ENCODE assay signal across 16 cellular contexts in genomic region chr18:50844960-50845359, GRCh38. TPM values are rescaled to one million over a fixed set of nuclear protein-coding genes. Genes with fewer than 3 reads are reported as not detected.
DNase-seq lines count a peak whose midpoint lies in the region; ATAC-seq and TF ChIP-seq lines count a peak whose summit lies in the region.
"Had no signal": no experiment of that assay in that cellular context is flagged by ENCODE, and none has a peak within 500 bp of the region (broad histone marks: within the 10 kb centered on the region; RNA-seq: fewer than 3 reads in every experiment).

No MANE protein-coding gene starts in this region.

- H3K9me3 ChIP-seq in left ventricle myocardium inferior (replicated peaks) (no peaks in the 10 kb centered on the region), OCI-LY7 (ENCODE audit: low read length) (no peaks in the 10 kb centered on the region)
- H3K9me3 ChIP-seq in naive thymus-derived CD4-positive, alpha-beta T cell (ENCODE audit: control insufficient read depth in 2 of 3, low read length in 3 of 3), result no peaks in the 10 kb centered on the region
- H3K9me3 ChIP-seq: BLaER1, Caco-2 had no signal

- H3K36me3 ChIP-seq in left ventricle myocardium inferior (no peaks in the 10 kb centered on the region), OCI-LY7 (ENCODE audit: insufficient read depth, low read length) (no peaks in the 10 kb centered on the region)
- H3K36me3 ChIP-seq in naive thymus-derived CD4-positive, alpha-beta T cell (ENCODE audit: control insufficient read depth in 2 of 3, insufficient read depth in 3 of 3, low read length in 3 of 3), result no peaks in the 10 kb centered on the region
- H3K36me3 ChIP-seq: BLaER1 had no signal

- no peaks in the 10 kb centered on the region for H3K9me3 Mint-ChIP-seq in naive thymus-derived CD4-positive, alpha-beta T cell
- H3K9me3 Mint-ChIP-seq: CD8-positive, alpha-beta memory T cell; HFFc6 had no signal

- no peaks in the 10 kb centered on the region for H3K9me2 ChIP-seq in OCI-LY7 (ENCODE audit: insufficient read depth, low read length)

- H3K4me3 ChIP-seq in left ventricle myocardium inferior (no peak overlapping the region), OCI-LY7 (ENCODE audit: low read depth, low read length, poor library complexity, severe bottlenecking) (no peak overlapping the region)
- no peak overlapping the region for H3K4me3 ChIP-seq in naive thymus-derived CD4-positive, alpha-beta T cell (ENCODE audit: low read length)
- H3K4me3 ChIP-seq: BLaER1 had no signal

- H3K79me2 ChIP-seq in OCI-LY7 (ENCODE audit: insufficient read depth, low read depth, low read length), result no peaks in the 10 kb centered on the region

- no peaks in the 10 kb centered on the region for H3K36me3 Mint-ChIP-seq in naive thymus-derived CD4-positive, alpha-beta T cell

- peak overlapping the region; percentile 78 for H3K27ac ChIP-seq in left ventricle myocardium inferior (replicated peaks)
- no peak overlapping the region for H3K27ac ChIP-seq in OCI-LY7 (ENCODE audit: low read depth, low read length, poor library complexity, severe bottlenecking)
- no peak overlapping the region for H3K27ac ChIP-seq in naive thymus-derived CD4-positive, alpha-beta T cell (ENCODE audit: low read depth, low read length)
- H3K27ac ChIP-seq: 22Rv1, BLaER1 had no signal

- H3K4me3 Mint-ChIP-seq in naive thymus-derived CD4-positive, alpha-beta T cell, result no peak overlapping the region
- H3K4me3 Mint-ChIP-seq: CD8-positive, alpha-beta memory T cell; HFFc6 had no signal

- no peak overlapping the region for H3K4me2 ChIP-seq in OCI-LY7 (ENCODE audit: low read length)
- H3K4me2 ChIP-seq: BLaER1 had no signal

- no peak overlapping the region for H3K27ac Mint-ChIP-seq in naive thymus-derived CD4-positive, alpha-beta T cell
- H3K27ac Mint-ChIP-seq: CD8-positive, alpha-beta memory T cell; HFFc6 had no signal

- no peak overlapping the region for H2AFZ ChIP-seq in OCI-LY7 (ENCODE audit: low read length)

- H3K27me3 Mint-ChIP-seq in naive thymus-derived CD4-positive, alpha-beta T cell, result peaks cover 0 to 10% (median 3%) of the 10 kb centered on the region in 5 donors

- no peak for DNase-seq in Right ventricle myocardium superior
- DNase-seq in left cardiac atrium, result no peak
- no peak for DNase-seq in left ventricle myocardium inferior
- no peak for DNase-seq in omental fat pad (ENCODE audit: low spot score)
- DNase-seq in NCI-H1092 (lab: John Stamatoyannopoulos, UW), result no peak
- DNase-seq in OCI-LY7 (ENCODE audit: low spot score), result no peak
- no peak for DNase-seq in naive thymus-derived CD4-positive, alpha-beta T cell
- DNase-seq: AML-193; Caco-2; CD8-positive, alpha-beta memory T cell; DND-41; GDM1; HCEC 1CT; HFFc6 had no signal

- no peak for TF ChIP-seq CTCF in left ventricle myocardium inferior (IDR thresholded peaks at IDR 0.05; ENCODE audit: borderline replicate concordance)
- TF ChIP-seq CTCF in omental fat pad (IDR thresholded peaks at IDR 0.05), result no peak
- TF ChIP-seq CTCF in OCI-LY7 (conservative IDR thresholded peaks at IDR 0.05; ENCODE audit: low read length), result no peak

- H3K27me3 ChIP-seq in left ventricle myocardium inferior (ENCODE audit: low read depth), result no peaks in the 10 kb centered on the region
- no peaks in the 10 kb centered on the region for H3K27me3 ChIP-seq in naive thymus-derived CD4-positive, alpha-beta T cell (ENCODE audit: control insufficient read depth in 2 of 2, insufficient read depth in 2 of 2, low read length in 2 of 2)
- H3K27me3 ChIP-seq: BLaER1 had no signal

- intact Hi-C loops in Right ventricle myocardium superior (cut with DNase I), result no loop called here
- intact Hi-C loops in left cardiac atrium (cut with DNase I), result no loop called here
- intact Hi-C loops in left ventricle myocardium inferior (cut with micrococcal nuclease), result no loop called here
- intact Hi-C loops in OCI-LY7 (cut with micrococcal nuclease; ENCODE audit: unreplicated experiment), result no loop called here
- intact Hi-C loops in naive thymus-derived CD4-positive, alpha-beta T cell (cut with micrococcal nuclease), result no loop called here

- peaks cover 0 to 5% (median 0%) of the 10 kb centered on the region in 7 donors for H3K4me1 Mint-ChIP-seq in naive thymus-derived CD4-positive, alpha-beta T cell
- H3K4me1 Mint-ChIP-seq: CD8-positive, alpha-beta memory T cell had no signal

- H3K4me1 ChIP-seq in left ventricle myocardium inferior (peaks cover 64% of the 10 kb centered on the region), OCI-LY7 (ENCODE audit: insufficient read depth, low read length, poor library complexity, severe bottlenecking) (no peaks in the 10 kb centered on the region)
- no peaks in the 10 kb centered on the region for H3K4me1 ChIP-seq in naive thymus-derived CD4-positive, alpha-beta T cell (ENCODE audit: control insufficient read depth in 2 of 2, insufficient read depth in 2 of 2, low read length in 2 of 2)
- H3K4me1 ChIP-seq: BLaER1, Caco-2 had no signal

- no TSS peak for BruUV-seq in OCI-LY7 (replicated peaks; lab: Mats Ljungman, UMichigan)

- CTCF ChIA-PET in OCI-LY7 (lab: Charles Lee; ENCODE audit: unreplicated experiment), result no interaction called here
- CTCF ChIA-PET in naive thymus-derived CD4-positive, alpha-beta T cell (lab: Charles Lee), result no interaction called here

- ATAC-seq in Right ventricle myocardium superior (ENCODE audit: poor library complexity) (peak; percentile 34), left cardiac atrium (no peak), omental fat pad (ENCODE audit: low FRiP score) (peak; percentile 42)
- no peak for ATAC-seq in naive thymus-derived CD4-positive, alpha-beta T cell

- POLR2A ChIA-PET in OCI-LY7 (lab: Charles Lee), result interaction anchor here (1.0 to 1.1 kb wide), 2 partner anchors 11 to 13 kb away, joined by 3 read pairs; no protein-coding TSS in a partner anchor
- POLR2A ChIA-PET in naive thymus-derived CD4-positive, alpha-beta T cell (lab: Charles Lee), result no interaction called here

- no peaks in the 10 kb centered on the region for H4K20me1 ChIP-seq in OCI-LY7 (ENCODE audit: insufficient read depth, low read length)
- H4K20me1 ChIP-seq: BLaER1 had no signal

RNA-seq across cellular contexts. Expression of gene MRO, which starts 25.1 kb away (rescaled TPM):
- total RNA-seq in Right ventricle myocardium superior (5.3 TPM), left cardiac atrium (1 to 10 TPM; 3.4 to 5.1 TPM), left ventricle myocardium inferior (3.8 TPM), omental fat pad (1 to 10 TPM; 1.1 to 3.5 (median 2.3) TPM), OCI-LY7 (2022) (0.46 TPM in 2 replicates)
- total RNA-seq in OCI-LY7 (2014; rRNA removed; shearing (Covaris generic)), result 0.22 and 1.0 TPM in 2 replicates
- not detected for total RNA-seq in naive thymus-derived CD4-positive, alpha-beta T cell
- not detected for polyA plus RNA-seq in naive thymus-derived CD4-positive, alpha-beta T cell
- total RNA-seq: Caco-2, HFFc6 had no signal
- polyA plus RNA-seq: CD8-positive, alpha-beta memory T cell had no signal

RNA-seq across cellular contexts. Expression of gene ME2, which starts 34.0 kb away (rescaled TPM):
- total RNA-seq in Right ventricle myocardium superior (92.6 TPM), left cardiac atrium (10 to 100 TPM; 77.3 to 88.1 TPM), left ventricle myocardium inferior (54.5 TPM), omental fat pad (10 to 100 TPM; 35.7 to 75.4 (median 43.2) TPM), OCI-LY7 (2022) (62.0 and 64.2 TPM in 2 replicates)
- total RNA-seq in OCI-LY7 (2014; rRNA removed; shearing (Covaris generic)), result 39.0 and 43.2 TPM in 2 replicates
- total RNA-seq in naive thymus-derived CD4-positive, alpha-beta T cell, result 10 to 100 TPM; 29.4 to 84.7 (median 43.2) TPM
- 10 to 100 TPM; 43.7 to 46.3 TPM for polyA plus RNA-seq in naive thymus-derived CD4-positive, alpha-beta T cell

Comparison
In these comparisons a context has a peak if more than half of its experiments do, and no peak if none do; other contexts are left out.
1. ATAC-seq: peak in Right ventricle myocardium superior (single experiment) and omental fat pad (single experiment); none in left cardiac atrium (0 of 2) and naive thymus-derived CD4-positive, alpha-beta T cell (single experiment).